9 cellular contexts compared by ENCODE assay signal in genomic region chr12:111033281-111034147, GRCh38. TPM values are rescaled to one million over a fixed set of nuclear protein-coding genes. Genes with fewer than 3 reads are reported as not detected.
DNase-seq lines count a peak whose midpoint lies in the region; ATAC-seq lines count a peak whose summit lies in the region.
"Had no signal": no experiment of that assay in that cellular context is flagged by ENCODE, and none has a peak within 500 bp of the region (broad histone marks: within the 10 kb centered on the region; RNA-seq: fewer than 3 reads in every experiment).

No MANE protein-coding gene starts in this region.

- intact Hi-C loops in right cardiac atrium (cut with DNase I) (no loop called here), left ventricle myocardium superior (cut with micrococcal nuclease) (no loop called here)

- H3K36me3 Mint-ChIP-seq in natural killer cell treated with Interleukin-12 subunit alpha and Interleukin-12 subunit beta and Interleukin-15 and Interleukin-18, amount 100 ng/mL, for 72 hours = no peaks in the 10 kb centered on the region

- peaks cover 42 to 64% of the 10 kb centered on the region in 2 donors for H3K27me3 Mint-ChIP-seq in natural killer cell treated with Interleukin-12 subunit alpha and Interleukin-12 subunit beta and Interleukin-15 and Interleukin-18, amount 100 ng/mL, for 72 hours

- H3K4me3 Mint-ChIP-seq in natural killer cell treated with Interleukin-12 subunit alpha and Interleukin-12 subunit beta and Interleukin-15 and Interleukin-18, amount 100 ng/mL, for 72 hours = no peak overlapping the region

- peaks cover 4 to 9% of the 10 kb centered on the region in 2 donors for H3K4me1 Mint-ChIP-seq in natural killer cell treated with Interleukin-12 subunit alpha and Interleukin-12 subunit beta and Interleukin-15 and Interleukin-18, amount 100 ng/mL, for 72 hours (ENCODE audit: low read depth in 2 of 2)

- no peaks in the 10 kb centered on the region for H3K36me3 ChIP-seq in urinary bladder (ENCODE audit: insufficient read depth)

- H3K9me3 ChIP-seq in right cardiac atrium (ENCODE audit: control insufficient read depth, low read length) = no peaks in the 10 kb centered on the region
- H3K9me3 ChIP-seq in iPS-18c (ENCODE audit: control insufficient read depth, insufficient read depth, low read length) = no peaks in the 10 kb centered on the region

- no peaks in the 10 kb centered on the region for H3K27me3 ChIP-seq in right cardiac atrium (ENCODE audit: control insufficient read depth, insufficient read depth)

- H3K9me3 Mint-ChIP-seq in natural killer cell treated with Interleukin-12 subunit alpha and Interleukin-12 subunit beta and Interleukin-15 and Interleukin-18, amount 100 ng/mL, for 72 hours = no peaks in the 10 kb centered on the region

- H3K4me3 ChIP-seq in right cardiac atrium (ENCODE audit: low read length) (peak overlapping the region; percentile 44), iPS-18c (ENCODE audit: insufficient read depth, low read depth, low read length) (peak overlapping the region; percentile 74), urinary bladder (ENCODE audit: low read depth, low read length) (peak overlapping the region; percentile 35)

- no peaks in the 10 kb centered on the region for H3K4me1 ChIP-seq in right cardiac atrium (ENCODE audit: control insufficient read depth, insufficient read depth, low read length)
- peaks cover 3% of the 10 kb centered on the region for H3K4me1 ChIP-seq in urinary bladder (ENCODE audit: insufficient read depth)

- DNase-seq in right cardiac atrium (no peak), left ventricle myocardium superior (no peak), SK-N-DZ (ENCODE audit: low spot score) (peak; percentile 62), NOMO-1 (lab: John Stamatoyannopoulos, UW; ENCODE audit: unreplicated experiment in 2 of 2) (no peak)
- no peak for DNase-seq in natural killer cell treated with Interleukin-12 subunit alpha and Interleukin-12 subunit beta and Interleukin-15 and Interleukin-18, amount 100 ng/mL, for 72 hours (ENCODE audit: low spot score)
- DNase-seq: NCI-H510A treated with DMSO at 0.1 percent for 48 hours had no signal

- no peak overlapping the region for H3K27ac ChIP-seq in right cardiac atrium (ENCODE audit: low read length)
- no peak overlapping the region for H3K27ac ChIP-seq in urinary bladder (ENCODE audit: low read depth)

- 1% methylated on average over 96 of the region's 96 CpGs for WGBS in right cardiac atrium
- 1% methylated on average over 95 of the region's 96 CpGs for WGBS in urinary bladder

- H3K27ac Mint-ChIP-seq in natural killer cell treated with Interleukin-12 subunit alpha and Interleukin-12 subunit beta and Interleukin-15 and Interleukin-18, amount 100 ng/mL, for 72 hours = no peak overlapping the region

- ATAC-seq in right cardiac atrium (no peak), left ventricle myocardium superior (no peak), GM18520 (IDR thresholded peaks at IDR 0.05; ENCODE audit: unreplicated experiment) (no peak)
- ATAC-seq in natural killer cell treated with Interleukin-12 subunit alpha and Interleukin-12 subunit beta and Interleukin-15 and Interleukin-18, amount 100 ng/mL, for 72 hours = no peak

RNA-seq across cellular contexts. Expression of gene CUX2, which starts 0.5 kb away (rescaled TPM):
- total RNA-seq in right cardiac atrium (not detected), left ventricle myocardium superior (not detected), urinary bladder (1.9 TPM)
- polyA plus RNA-seq in right cardiac atrium (not detected), urinary bladder (0.13 TPM)
- 7.8 and 8.0 TPM in 2 replicates for polyA plus RNA-seq in SK-N-DZ (2014; cell fraction: cytosol; rRNA removed)
- 4.2 and 11.8 TPM in 2 replicates for polyA plus RNA-seq in SK-N-DZ (2014; cell fraction: nucleus; rRNA removed)
- total RNA-seq in natural killer cell treated with Interleukin-12 subunit alpha and Interleukin-12 subunit beta and Interleukin-15 and Interleukin-18, amount 100 ng/mL, for 72 hours = not detected
